Comparison of ENCODE assay signal across 22 cellular contexts in genomic region chr9:118987167-118987566, GRCh38.
DNase-seq lines count a peak whose midpoint lies in the region; ATAC-seq, FAIRE-seq and TF ChIP-seq lines count a peak whose summit lies in the region.
"Had no signal": no experiment of that assay in that cellular context is flagged by ENCODE, and none has a peak within 500 bp of the region (broad histone marks: within the 10 kb centered on the region; RNA-seq: fewer than 3 reads in every experiment).

No MANE protein-coding gene starts in this region.

- peaks cover 13 to 27% (median 22%) of the 10 kb centered on the region in 10 experiments; a peak in 18 of 20 replicates for H3K4me1 ChIP-seq in BLaER1 treated with 17β-estradiol and CSF1 and Interleukin-3, amounts not matched to agents 10 nM and 100 nM
- peaks cover 26% of the 10 kb centered on the region for H3K4me1 ChIP-seq in psoas muscle

- H3K27ac ChIP-seq in BLaER1 treated with 17β-estradiol and CSF1 and Interleukin-3, amounts not matched to agents 10 nM and 100 nM: no peak overlapping the region
- peak overlapping the region; percentile 58 for H3K27ac ChIP-seq in psoas muscle

- intact Hi-C loops in Right ventricle myocardium superior (cut with DNase I) (no loop called here), left cardiac atrium (cut with DNase I) (no loop called here), psoas muscle (cut with DNase I) (no loop called here)

- 0 out of 22 replicates have a peak, but pooled peaks cover 0 to 4% (median 0%) of the 10 kb centered on the region in 11 experiments for H4K20me1 ChIP-seq in BLaER1 treated with 17β-estradiol and CSF1 and Interleukin-3, amounts not matched to agents 10 nM and 100 nM

- H3K9ac ChIP-seq in BLaER1 treated with 17β-estradiol and CSF1 and Interleukin-3, amounts not matched to agents 10 nM and 100 nM: no peak overlapping the region

- H3K36me3 ChIP-seq in BLaER1 treated with 17β-estradiol and CSF1 and Interleukin-3, amounts not matched to agents 10 nM and 100 nM: no peaks in the 10 kb centered on the region
- no peaks in the 10 kb centered on the region for H3K36me3 ChIP-seq in psoas muscle (ENCODE audit: insufficient read depth in 1 of 2, low read depth in 1 of 2)

- H3K4me3 Mint-ChIP-seq in activated CD4-positive, alpha-beta T cell treated with anti-CD3 and anti-CD28 coated beads, Interleukin-2, amount 10 ng/mL, durations not matched to agents 7 days and 5 days: no peak overlapping the region
- H3K4me3 Mint-ChIP-seq: CD4-positive, CD25-positive, alpha-beta regulatory T cell; CD8-positive, alpha-beta memory T cell; GM23338 had no signal

- H3K4me3 ChIP-seq in BLaER1 treated with 17β-estradiol and CSF1 and Interleukin-3, amounts not matched to agents 10 nM and 100 nM: no peak overlapping the region
- no peak overlapping the region for H3K4me3 ChIP-seq in psoas muscle
- H3K4me3 ChIP-seq: GM23338 had no signal

- no peak for DNase-seq in Right ventricle myocardium superior
- DNase-seq in left cardiac atrium: no peak
- no peak for DNase-seq in RCC 7860 (ENCODE audit: low spot score)
- no peak for DNase-seq in psoas muscle
- no peak for DNase-seq in cerebellum (ENCODE audit: low spot score)
- no peak for DNase-seq in GM19238 (ENCODE audit: insufficient read length, low spot score)
- DNase-seq in activated CD4-positive, alpha-beta T cell treated with anti-CD3 and anti-CD28 coated beads, Interleukin-2, amount 10 ng/mL, durations not matched to agents 7 days and 5 days: no peak
- DNase-seq: 8988T; C1 segment of cervical spinal cord; CD4-positive, CD25-positive, alpha-beta regulatory T cell; CD8-positive, alpha-beta memory T cell; COR-L47; DMS 273 treated with DMSO at 0.1 percent for 48 hours; DMS53; DND-41; EL; HCEC 1CT; IMR-90 had no signal

- peak; percentile 68 for ATAC-seq in Right ventricle myocardium superior (ENCODE audit: poor library complexity)
- ATAC-seq in left cardiac atrium: no peak
- ATAC-seq in psoas muscle: peak; percentile 46 to 86 (median 68)
- ATAC-seq: GM23338 had no signal

- H3K27me3 Mint-ChIP-seq in activated CD4-positive, alpha-beta T cell treated with anti-CD3 and anti-CD28 coated beads, Interleukin-2, amount 10 ng/mL, durations not matched to agents 7 days and 5 days: no peaks in the 10 kb centered on the region
- H3K27me3 Mint-ChIP-seq: CD4-positive, CD25-positive, alpha-beta regulatory T cell; CD8-positive, alpha-beta memory T cell had no signal

- peak overlapping the region; percentile 4 to 45 (median 22); a peak in 17 of 22 replicates for H3K4me2 ChIP-seq in BLaER1 treated with 17β-estradiol and CSF1 and Interleukin-3, amounts not matched to agents 10 nM and 100 nM
- H3K4me2 ChIP-seq: GM23338 had no signal

- POLR2A ChIA-PET in activated CD4-positive, alpha-beta T cell treated with anti-CD3 and anti-CD28 coated beads, Interleukin-2, amount 10 ng/mL, durations not matched to agents 7 days and 5 days (lab: Charles Lee): no interaction called here

- H3K9me3 ChIP-seq in BLaER1 treated with 17β-estradiol and CSF1 and Interleukin-3, amounts not matched to agents 10 nM and 100 nM (replicated peaks in 1 of 11): no peaks in the 10 kb centered on the region
- H3K9me3 ChIP-seq in psoas muscle: no peaks in the 10 kb centered on the region

- CTCF ChIA-PET in activated CD4-positive, alpha-beta T cell treated with anti-CD3 and anti-CD28 coated beads, Interleukin-2, amount 10 ng/mL, durations not matched to agents 7 days and 5 days (lab: Charles Lee): no interaction called here

- no peak for TF ChIP-seq CTCF in psoas muscle (IDR thresholded peaks at IDR 0.05)

- no peaks in the 10 kb centered on the region for H3K9me3 Mint-ChIP-seq in activated CD4-positive, alpha-beta T cell treated with anti-CD3 and anti-CD28 coated beads, Interleukin-2, amount 10 ng/mL, durations not matched to agents 7 days and 5 days
- H3K9me3 Mint-ChIP-seq: GM23338 had no signal

- no peaks in the 10 kb centered on the region for H3K36me3 Mint-ChIP-seq in activated CD4-positive, alpha-beta T cell treated with anti-CD3 and anti-CD28 coated beads, Interleukin-2, amount 10 ng/mL, durations not matched to agents 7 days and 5 days (ENCODE audit: low read depth)
- H3K36me3 Mint-ChIP-seq: CD4-positive, CD25-positive, alpha-beta regulatory T cell; CD8-positive, alpha-beta memory T cell had no signal

- 17 to 36% (median 24%) methylated on average over 4 of the region's 4 CpGs for WGBS in psoas muscle, 3 donors

- H3K4me1 Mint-ChIP-seq in activated CD4-positive, alpha-beta T cell treated with anti-CD3 and anti-CD28 coated beads, Interleukin-2, amount 10 ng/mL, durations not matched to agents 7 days and 5 days: no peaks in the 10 kb centered on the region
- H3K4me1 Mint-ChIP-seq: CD4-positive, CD25-positive, alpha-beta regulatory T cell; CD8-positive, alpha-beta memory T cell had no signal

- FAIRE-seq in RCC 7860 (lab: Jason Lieb, UNC): peak; percentile 58
- FAIRE-seq: GM12891, HTR-8/SVneo had no signal

- no peaks in the 10 kb centered on the region for H3K27me3 ChIP-seq in BLaER1 treated with 17β-estradiol and CSF1 and Interleukin-3, amounts not matched to agents 10 nM and 100 nM
- H3K27me3 ChIP-seq in psoas muscle (ENCODE audit: insufficient read depth in 3 of 3, low read length in 2 of 3): no peaks in the 10 kb centered on the region

- H3K27ac Mint-ChIP-seq in activated CD4-positive, alpha-beta T cell treated with anti-CD3 and anti-CD28 coated beads, Interleukin-2, amount 10 ng/mL, durations not matched to agents 7 days and 5 days: no peak overlapping the region
- H3K27ac Mint-ChIP-seq: CD4-positive, CD25-positive, alpha-beta regulatory T cell; CD8-positive, alpha-beta memory T cell; GM23338 had no signal

Comparison
In these comparisons a context has a peak if more than half of its experiments do, and no peak if none do; other contexts are left out.
1. ATAC-seq: peak in Right ventricle myocardium superior (single experiment) and psoas muscle (4 of 4); none in left cardiac atrium (0 of 2).